ENCODE assay signal across 18 cellular contexts in the genomic region with DNA sequence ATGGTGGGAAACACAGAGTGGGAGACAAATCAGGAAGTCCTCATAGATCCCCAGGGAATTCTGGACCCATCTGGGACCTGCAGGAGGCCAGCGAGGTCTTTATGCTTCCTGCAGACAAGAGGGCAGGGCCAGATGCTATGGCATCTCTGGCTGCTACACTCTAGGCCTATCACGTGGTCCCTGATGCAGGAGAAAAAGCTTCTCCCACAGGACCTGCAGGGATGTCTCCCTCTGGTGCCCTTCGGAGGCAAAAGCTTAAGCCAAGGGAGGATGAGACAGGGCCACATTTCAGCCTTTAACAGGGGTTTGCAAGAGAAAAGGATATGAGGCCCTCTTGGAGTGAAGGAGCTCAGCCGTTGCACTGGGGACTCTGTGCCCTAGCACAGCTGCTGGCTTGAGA.
DNase-seq lines count a peak whose midpoint lies in the region; ATAC-seq, FAIRE-seq and TF ChIP-seq lines count a peak whose summit lies in the region.
"Had no signal": no experiment of that assay in that cellular context is flagged by ENCODE, and none has a peak within 500 bp of the region (broad histone marks: within the 10 kb centered on the region; RNA-seq: fewer than 3 reads in every experiment).

No MANE protein-coding gene starts in this region.

- CTCF ChIA-PET in K562 (lab: Yijun Ruan, JAX; ENCODE audit: low intra/inter-chr PET ratio): no interaction called here

- peaks cover 17% of the 10 kb centered on the region for H3K4me1 Mint-ChIP-seq in nephron progenitor cell
- no peaks in the 10 kb centered on the region for H3K4me1 Mint-ChIP-seq in stimulated activated naive B cell treated with anti-CD40 and anti-IgM and Interleukin-4, amounts not matched to agents 10 μg/mL and 1 μg/mL and 100 μg/mL, for 72 hours
- H3K4me1 Mint-ChIP-seq: neural crest cell had no signal

- H3K27me3 ChIP-seq in K562 (ENCODE audit: control insufficient read depth in 2 of 2, insufficient read depth in 2 of 2, low read length in 2 of 2): peaks cover 0 to 6% of the 10 kb centered on the region in 2 experiments; a peak in 2 of 5 replicates
- H3K27me3 ChIP-seq: transverse colon had no signal

- peak; percentile 19 for DNase-seq in DMS153 (lab: John Stamatoyannopoulos, UW)
- no peak for DNase-seq in DMS153 treated with DMSO at 0.1 percent for 48 hours (lab: John Stamatoyannopoulos, UW; ENCODE audit: unreplicated experiment)
- DNase-seq in NB4 (ENCODE audit: low read depth): peak; percentile 1
- DNase-seq in K562 (ENCODE audit: extremely low read depth in 1 of 4, low spot score in 3 of 4): peak in 2 of 4 experiments; percentile 10 to 15
- DNase-seq in nephron progenitor cell: no peak
- no peak for DNase-seq in stimulated activated naive B cell treated with anti-CD40 and anti-IgM and Interleukin-4, amounts not matched to agents 10 μg/mL and 1 μg/mL and 100 μg/mL, for 72 hours
- DNase-seq in glomerular visceral epithelial cell (ENCODE audit: extremely low spot score): no peak
- DNase-seq: 8988T; activated naive CD4-positive, alpha-beta T cell treated with anti-CD3 and anti-CD28 coated beads, Interleukin-2, amount 50 U/mL, for 16 hours; cerebellar nuclear complex; left cardiac atrium; NCI-H146; T-helper 2 cell; transverse colon had no signal

- no peak overlapping the region for H3K9ac ChIP-seq in K562 (ENCODE audit: insufficient read depth in 1 of 2, low read depth in 2 of 2, low read length in 2 of 2)

- no peak overlapping the region for H3K27ac ChIP-seq in K562 (ENCODE audit: extremely low read depth, low read depth, low read length)
- H3K27ac ChIP-seq: skin epidermis, transverse colon had no signal

- BruUV-seq in K562 (replicated peaks; lab: Mats Ljungman, UMichigan): no TSS peak

- no peak overlapping the region for H3K4me3 Mint-ChIP-seq in nephron progenitor cell
- no peak overlapping the region for H3K4me3 Mint-ChIP-seq in stimulated activated naive B cell treated with anti-CD40 and anti-IgM and Interleukin-4, amounts not matched to agents 10 μg/mL and 1 μg/mL and 100 μg/mL, for 72 hours
- H3K4me3 Mint-ChIP-seq: neural crest cell had no signal

- no peaks in the 10 kb centered on the region for H3K9me3 ChIP-seq in K562 (replicated peaks; ENCODE audit: control insufficient read depth, insufficient read depth, low read depth, low read length)
- H3K9me3 ChIP-seq: transverse colon had no signal

- TF ChIP-seq EP300 in K562 (IDR thresholded peaks at IDR 0.05; ENCODE audit: low read length): no peak

- H4K20me1 ChIP-seq in K562 (replicated peaks; ENCODE audit: control insufficient read depth, insufficient read depth, low read length): 0 out of 2 replicates have a peak, but pooled peaks cover 2% of the 10 kb centered on the region

- WGBS in K562 (ENCODE audit: insufficient coverage, low coverage, missing lambda C conversion rate): 0% methylated on average over 4 of the region's 4 CpGs

- H3K4me3 ChIP-seq in NB4 (ENCODE audit: low read depth, low read length): no peak overlapping the region
- no peak overlapping the region for H3K4me3 ChIP-seq in K562
- H3K4me3 ChIP-seq: skin epidermis, transverse colon had no signal

- ATAC-seq in K562 (peak; percentile 56; the same call in 2 of the 3 replicates), HG03354 (IDR thresholded peaks at IDR 0.05; ENCODE audit: poor library complexity, severe bottlenecking, unreplicated experiment) (no peak)
- ATAC-seq in stimulated activated naive B cell treated with anti-CD40 and anti-IgM and Interleukin-4, amounts not matched to agents 10 μg/mL and 1 μg/mL and 100 μg/mL, for 72 hours (replicated peaks): no peak
- ATAC-seq: left cardiac atrium had no signal

- H3K9me3 Mint-ChIP-seq in nephron progenitor cell: no peaks in the 10 kb centered on the region
- H3K9me3 Mint-ChIP-seq in stimulated activated naive B cell treated with anti-CD40 and anti-IgM and Interleukin-4, amounts not matched to agents 10 μg/mL and 1 μg/mL and 100 μg/mL, for 72 hours: peaks cover 0 to 1% of the 10 kb centered on the region in 2 donors
- H3K9me3 Mint-ChIP-seq: neural crest cell had no signal

- H3K79me2 ChIP-seq in K562 (ENCODE audit: control insufficient read depth, insufficient read depth, low read length): no peaks in the 10 kb centered on the region

- POLR2A ChIA-PET in K562 (lab: Yijun Ruan, JAX): interaction anchor here (0.7 kb wide), 1 partner anchor 32 kb away, joined by 3 read pairs; no protein-coding TSS in a partner anchor

- no peak for TF ChIP-seq POLR2A in NB4 (IDR thresholded peaks at IDR 0.05; ENCODE audit: extremely low read depth, insufficient read length)
- TF ChIP-seq POLR2A in K562 (conservative IDR thresholded peaks at IDR 0.05): no peak

- H3K4me1 ChIP-seq in K562 (replicated peaks in 1 of 2; ENCODE audit: control insufficient read depth in 2 of 2, insufficient read depth in 2 of 2, low read length in 2 of 2): no peaks in the 10 kb centered on the region
- H3K4me1 ChIP-seq: transverse colon had no signal

- no peak overlapping the region for H3K4me2 ChIP-seq in K562 (ENCODE audit: insufficient read depth, low read length)

- peaks cover 35% of the 10 kb centered on the region for H3K27me3 Mint-ChIP-seq in nephron progenitor cell (ENCODE audit: low read depth, poor library complexity)
- peaks cover 18 to 27% of the 10 kb centered on the region in 2 donors for H3K27me3 Mint-ChIP-seq in stimulated activated naive B cell treated with anti-CD40 and anti-IgM and Interleukin-4, amounts not matched to agents 10 μg/mL and 1 μg/mL and 100 μg/mL, for 72 hours

- no peak overlapping the region for H2AFZ ChIP-seq in K562 (ENCODE audit: low read depth, low read length)

- peak; percentile 6 for FAIRE-seq in K562 (lab: Jason Lieb, UNC)
- FAIRE-seq: G401.6 had no signal

- H3K27ac Mint-ChIP-seq in nephron progenitor cell: no peak overlapping the region
- no peak overlapping the region for H3K27ac Mint-ChIP-seq in stimulated activated naive B cell treated with anti-CD40 and anti-IgM and Interleukin-4, amounts not matched to agents 10 μg/mL and 1 μg/mL and 100 μg/mL, for 72 hours

- in situ Hi-C loops in K562 (cut with MboI): no loop called here

- no peaks in the 10 kb centered on the region for H3K9me1 ChIP-seq in K562 (ENCODE audit: control insufficient read depth, insufficient read depth, low read length)

- no peak for TF ChIP-seq CTCF in NB4 (IDR thresholded peaks at IDR 0.05; ENCODE audit: low read depth, low read length)
- peak in 2 of 3 experiments; percentile 42 to 52; a peak in 3 of 6 replicates for TF ChIP-seq CTCF in K562 (IDR thresholded peaks at IDR 0.05 in 2 of 3, conservative IDR thresholded peaks at IDR 0.05 in 1 of 3; ENCODE audit: insufficient read depth in 2 of 3, low read depth in 1 of 3, low read length in 3 of 3)
- TF ChIP-seq CTCF in nephron progenitor cell (IDR thresholded peaks at IDR 0.05): peak; percentile 9

- peak in 1 of 2 experiments; percentile 47; a peak in 2 of 4 replicates for TF ChIP-seq RAD21 in K562 (CRISPR knock-in tag; conservative IDR thresholded peaks at IDR 0.05 in 1 of 2, IDR thresholded peaks at IDR 0.05 in 1 of 2)

- H3K36me3 Mint-ChIP-seq in nephron progenitor cell (ENCODE audit: low read depth): no peaks in the 10 kb centered on the region
- H3K36me3 Mint-ChIP-seq in stimulated activated naive B cell treated with anti-CD40 and anti-IgM and Interleukin-4, amounts not matched to agents 10 μg/mL and 1 μg/mL and 100 μg/mL, for 72 hours: no peaks in the 10 kb centered on the region

- no peaks in the 10 kb centered on the region for H3K36me3 ChIP-seq in K562 (ENCODE audit: control insufficient read depth, insufficient read depth, low read length)
- H3K36me3 ChIP-seq: transverse colon had no signal

- intact Hi-C loops in K562 (cut with micrococcal nuclease): no loop called here

TF ChIP-seq in K562, 482 proteins besides CTCF, POLR2A, EP300 and RAD21:
- TF ChIP-seq, protein P1, sequence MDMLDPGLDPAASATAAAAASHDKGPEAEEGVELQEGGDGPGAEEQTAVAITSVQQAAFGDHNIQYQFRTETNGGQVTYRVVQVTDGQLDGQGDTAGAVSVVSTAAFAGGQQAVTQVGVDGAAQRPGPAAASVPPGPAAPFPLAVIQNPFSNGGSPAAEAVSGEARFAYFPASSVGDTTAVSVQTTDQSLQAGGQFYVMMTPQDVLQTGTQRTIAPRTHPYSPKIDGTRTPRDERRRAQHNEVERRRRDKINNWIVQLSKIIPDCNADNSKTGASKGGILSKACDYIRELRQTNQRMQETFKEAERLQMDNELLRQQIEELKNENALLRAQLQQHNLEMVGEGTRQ (CRISPR knock-in tag; IDR thresholded peaks at IDR 0.05): peak; percentile 69
- peak; percentile 9; the same call in 1 of the 2 replicates for TF ChIP-seq RAD51 (IDR thresholded peaks at IDR 0.05; ENCODE audit: borderline replicate concordance, low read depth)
- TF ChIP-seq GTF2E2 (tag; IDR thresholded peaks at IDR 0.05): no peak
- 0 out of 2 replicates have a peak, but pooled peaks have one; percentile 8 for TF ChIP-seq SMC3 (conservative IDR thresholded peaks at IDR 0.05; ENCODE audit: insufficient read depth, low read depth, low read length)

Comparison
In these comparisons a context has a peak if more than half of its experiments do, and no peak if none do; other contexts are left out.
1. DNase-seq: peak in DMS153 (single experiment) and NB4 (single experiment); none in DMS153 treated with DMSO at 0.1 percent for 48 hours (single experiment), nephron progenitor cell (single experiment), stimulated activated naive B cell treated with anti-CD40 and anti-IgM and Interleukin-4, amounts not matched to agents 10 μg/mL and 1 μg/mL and 100 μg/mL, for 72 hours (single experiment) and glomerular visceral epithelial cell (single experiment).